10 cellular contexts compared by ENCODE assay signal in genomic region chr2:151775057-151775740, GRCh38. TPM values are rescaled to one million over a fixed set of nuclear protein-coding genes. Genes with fewer than 3 reads are reported as not detected.
DNase-seq lines count a peak whose midpoint lies in the region; ATAC-seq and TF ChIP-seq lines count a peak whose summit lies in the region.
"Had no signal": no experiment of that assay in that cellular context is flagged by ENCODE, and none has a peak within 500 bp of the region (broad histone marks: within the 10 kb centered on the region; RNA-seq: fewer than 3 reads in every experiment).

No MANE protein-coding gene starts in this region.

- no peak overlapping the region for H3K4me3 ChIP-seq in thoracic aorta

- no peaks in the 10 kb centered on the region for H3K9me3 ChIP-seq in thoracic aorta

- H3K27ac ChIP-seq in foreskin keratinocyte (no peak overlapping the region), thoracic aorta (peak overlapping the region; percentile 42 to 73)

- ATAC-seq in HG02610 (IDR thresholded peaks at IDR 0.05; ENCODE audit: unreplicated experiment) (peak; percentile 37), foreskin keratinocyte (peak; percentile 11), thoracic aorta (ENCODE audit: insufficient number of reproducible peaks, low FRiP score, low read depth) (no peak), GM18511 (IDR thresholded peaks at IDR 0.05; ENCODE audit: unreplicated experiment) (no peak)

- TF ChIP-seq CTCF in foreskin keratinocyte (conservative IDR thresholded peaks at IDR 0.05) (no peak), thoracic aorta (IDR thresholded peaks at IDR 0.05) (no peak)

- H3K27me3 ChIP-seq in foreskin keratinocyte = no peaks in the 10 kb centered on the region
- H3K27me3 ChIP-seq in thoracic aorta (replicated peaks; ENCODE audit: insufficient read depth) = no peaks in the 10 kb centered on the region

- peaks cover 5% of the 10 kb centered on the region for H3K4me1 ChIP-seq in foreskin keratinocyte
- peaks cover 8 to 14% of the 10 kb centered on the region in 2 donors for H3K4me1 ChIP-seq in thoracic aorta (ENCODE audit: control insufficient read depth in 1 of 2, low read depth in 2 of 2)

- peaks cover 6% of the 10 kb centered on the region for H3K36me3 ChIP-seq in thoracic aorta

- DNase-seq in RKO (ENCODE audit: low spot score) (peak; percentile 10), foreskin keratinocyte (no peak), thoracic aorta (ENCODE audit: low spot score) (no peak), epidermal melanocyte (ENCODE audit: insufficient read length, low spot score) (no peak)
- no peak for DNase-seq in activated CD8-positive, alpha-beta memory T cell treated with anti-CD3 and anti-CD28 coated beads, Interleukin-2, amount 50 U/mL, for 4 hours
- DNase-seq: left cardiac atrium, NCI-H2171 treated with DMSO at 0.1 percent for 48 hours, SIG-M5 had no signal

RNA-seq across cellular contexts. Expression of gene NEB, which starts 40.9 kb away (rescaled TPM):
- total RNA-seq in foreskin keratinocyte = under 0.01 and 0.27 TPM in 2 replicates
- not detected in 2 replicates for polyA plus RNA-seq in foreskin keratinocyte
- total RNA-seq in thoracic aorta = 1 to 10 TPM; 3.2 to 8.6 TPM

RNA-seq across cellular contexts. Expression of gene ARL5A, which starts 53.0 kb away (rescaled TPM):
- total RNA-seq in foreskin keratinocyte = 38.5 and 40.2 TPM in 2 replicates
- 6.3 and 8.4 TPM in 2 replicates for polyA plus RNA-seq in foreskin keratinocyte
- total RNA-seq in thoracic aorta = 100 to 1,000 TPM in 1 of 2 donors, 10 to 100 TPM in 1; 44.1 to 133 TPM

Comparison
In these comparisons a context has a peak if more than half of its experiments do, and no peak if none do; other contexts are left out.
1. ATAC-seq: peak in HG02610 (single experiment) and foreskin keratinocyte (single experiment); none in thoracic aorta (single experiment) and GM18511 (single experiment).